In the genomic region with DNA sequence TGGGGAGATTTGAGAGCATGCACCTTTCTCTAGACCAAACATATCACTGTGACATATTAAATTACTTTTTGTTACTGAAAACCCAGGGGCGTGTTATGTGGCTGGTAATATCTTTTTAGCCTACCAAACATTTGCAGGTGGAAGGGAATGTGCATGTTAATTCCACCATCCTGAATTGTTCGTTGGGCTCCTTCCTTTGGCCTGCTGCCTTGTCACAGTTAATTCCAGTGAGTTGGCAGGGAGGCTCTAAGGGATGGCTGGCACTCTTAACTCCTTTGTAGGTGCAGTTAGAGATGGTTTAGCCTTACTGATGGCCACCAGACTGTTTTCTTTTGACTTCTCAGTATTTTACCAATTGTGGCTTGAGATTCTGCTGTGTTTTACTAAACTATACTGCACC, we compare ENCODE assay signal across 13 cellular contexts.
A peak's percentile ranks its signal among the peaks of the same experiment; 100 is the strongest.
DNase-seq lines count a peak whose midpoint lies in the region; ATAC-seq, FAIRE-seq and TF ChIP-seq lines count a peak whose summit lies in the region.
"Had no signal": no experiment of that assay in that cellular context is flagged by ENCODE, and none has a peak within 500 bp of the region (broad histone marks: within the 10 kb centered on the region; RNA-seq: fewer than 3 reads in every experiment).

No MANE protein-coding gene starts in this region.

- no peak overlapping the region for H3K9ac ChIP-seq in fibroblast of lung (ENCODE audit: insufficient read depth, low read length)
- H3K9ac ChIP-seq: KMS-11 had no signal

- H3K27me3 ChIP-seq in fibroblast of lung (ENCODE audit: control insufficient read depth, insufficient read depth, low read length) (no peaks in the 10 kb centered on the region), H7 (ENCODE audit: control insufficient read depth, insufficient read depth, low read length) (no peaks in the 10 kb centered on the region)

- no peak for FAIRE-seq in A549 (lab: Jason Lieb, UNC)
- FAIRE-seq: TTC549 had no signal

- H3K36me3 ChIP-seq in fibroblast of lung (ENCODE audit: control insufficient read depth, insufficient read depth, low read length) = no peaks in the 10 kb centered on the region
- no peaks in the 10 kb centered on the region for H3K36me3 ChIP-seq in H7 (replicated peaks; ENCODE audit: control insufficient read depth, insufficient read depth, low read length)

- no peak for DNase-seq in A549 (ENCODE audit: low read depth in 1 of 2, low spot score in 1 of 2)
- DNase-seq in NCI-H69 (lab: John Stamatoyannopoulos, UW) = peak; percentile 21
- peak in 1 of 2 donors; percentile 23 for DNase-seq in fibroblast of lung (ENCODE audit: low read depth in 2 of 2)
- DNase-seq in naive thymus-derived CD8-positive, alpha-beta T cell = no peak
- DNase-seq in DMS79 (lab: John Stamatoyannopoulos, UW) = no peak
- DNase-seq in activated CD4-positive, alpha-beta T cell treated with anti-CD3 and anti-CD28 coated beads, Interleukin-2, amount 10 ng/mL, durations not matched to agents 7 days and 5 days = no peak
- no peak for DNase-seq in H7
- DNase-seq: AML-193, NCI-H2227 treated with DMSO at 0.1 percent for 48 hours, RPMI8226 had no signal

- H3K9me3 Mint-ChIP-seq in naive thymus-derived CD8-positive, alpha-beta T cell = no peaks in the 10 kb centered on the region
- H3K9me3 Mint-ChIP-seq in activated CD4-positive, alpha-beta T cell treated with anti-CD3 and anti-CD28 coated beads, Interleukin-2, amount 10 ng/mL, durations not matched to agents 7 days and 5 days = no peaks in the 10 kb centered on the region

- 33% methylated on average over 2 of the region's 2 CpGs for WGBS in A549 (ENCODE audit: missing lambda C conversion rate)

- H3K4me3 ChIP-seq in A549 = no peak overlapping the region
- no peak overlapping the region for H3K4me3 ChIP-seq in fibroblast of lung (replicated peaks in 1 of 4; ENCODE audit: control extremely low read depth in 1 of 4, insufficient read depth in 1 of 4, low read depth in 3 of 4, low read length in 4 of 4)
- H3K4me3 ChIP-seq in H7 (ENCODE audit: insufficient read depth, low read depth, low read length) = no peak overlapping the region

- no peak for TF ChIP-seq POLR2A in A549 (IDR thresholded peaks at IDR 0.05; ENCODE audit: low read length)

- TF ChIP-seq EP300 in A549 (IDR thresholded peaks at IDR 0.05) = no peak

- H4K20me1 ChIP-seq in fibroblast of lung (ENCODE audit: control insufficient read depth, extremely low read depth, insufficient read depth, low read length) = no peaks in the 10 kb centered on the region

- no peak for TF ChIP-seq RAD21 in A549 (conservative IDR thresholded peaks at IDR 0.05 in 1 of 2, IDR thresholded peaks at IDR 0.05 in 1 of 2)

- H3K27ac ChIP-seq in A549 (peak overlapping the region; percentile 85 to 91), fibroblast of lung (ENCODE audit: insufficient read depth, low read length) (no peak overlapping the region)
- H3K27ac ChIP-seq: KMS-11 had no signal

- TF ChIP-seq CTCF in A549 (IDR thresholded peaks at IDR 0.05) (no peak), fibroblast of lung (conservative IDR thresholded peaks at IDR 0.05 in 1 of 2, IDR thresholded peaks at IDR 0.05 in 1 of 2; ENCODE audit: low read depth in 1 of 2, low read length in 2 of 2) (no peak)

- H3K4me2 ChIP-seq in A549 (peak overlapping the region; percentile 66), fibroblast of lung (ENCODE audit: extremely low read depth, insufficient read depth, low read length) (peak overlapping the region; percentile 19)
- H3K4me2 ChIP-seq: KMS-11 had no signal

- peaks cover 10% of the 10 kb centered on the region for H3K79me2 ChIP-seq in fibroblast of lung (ENCODE audit: control insufficient read depth, insufficient read depth, low read length)

- peak in 1 of 2 experiments; percentile 51; a peak in 3 of 6 replicates for ATAC-seq in A549
- no peak for ATAC-seq in naive thymus-derived CD8-positive, alpha-beta T cell
- ATAC-seq in GM18868 (IDR thresholded peaks at IDR 0.05; ENCODE audit: unreplicated experiment) = no peak

- POLR2A ChIA-PET in A549 (lab: Yijun Ruan, JAX) = no interaction called here
- POLR2A ChIA-PET in naive thymus-derived CD8-positive, alpha-beta T cell (lab: Charles Lee) = interaction anchor here (0.8 kb wide), 1 partner anchor 72 kb away, joined by 4 read pairs; no protein-coding TSS in a partner anchor
- POLR2A ChIA-PET in activated CD4-positive, alpha-beta T cell treated with anti-CD3 and anti-CD28 coated beads, Interleukin-2, amount 10 ng/mL, durations not matched to agents 7 days and 5 days (lab: Charles Lee) = no interaction called here

- H3K27ac Mint-ChIP-seq in naive thymus-derived CD8-positive, alpha-beta T cell = peak overlapping the region in 6 of 10 donors; percentile 8 to 71 (median 30)
- no peak overlapping the region for H3K27ac Mint-ChIP-seq in activated CD4-positive, alpha-beta T cell treated with anti-CD3 and anti-CD28 coated beads, Interleukin-2, amount 10 ng/mL, durations not matched to agents 7 days and 5 days

- peaks cover 0 to 4% (median 0%) of the 10 kb centered on the region in 3 donors for H3K36me3 Mint-ChIP-seq in naive thymus-derived CD8-positive, alpha-beta T cell
- peaks cover 11% of the 10 kb centered on the region for H3K36me3 Mint-ChIP-seq in activated CD4-positive, alpha-beta T cell treated with anti-CD3 and anti-CD28 coated beads, Interleukin-2, amount 10 ng/mL, durations not matched to agents 7 days and 5 days (ENCODE audit: low read depth)

- CTCF ChIA-PET in A549 (lab: Yijun Ruan, JAX) = interaction anchor here (1.4 kb wide), 1 partner anchor 33 kb away, joined by 5 read pairs; no protein-coding TSS in a partner anchor
- CTCF ChIA-PET in activated CD4-positive, alpha-beta T cell treated with anti-CD3 and anti-CD28 coated beads, Interleukin-2, amount 10 ng/mL, durations not matched to agents 7 days and 5 days (lab: Charles Lee) = interaction anchor here (0.6 kb wide), 1 partner anchor 50 kb away, joined by 6 read pairs; no protein-coding TSS in a partner anchor

- H3K9me3 ChIP-seq in A549 (no peaks in the 10 kb centered on the region), fibroblast of lung (ENCODE audit: control insufficient read depth, insufficient read depth, low read depth, low read length) (no peaks in the 10 kb centered on the region)

- H3K4me1 ChIP-seq in A549 (peaks cover 83% of the 10 kb centered on the region), fibroblast of lung (ENCODE audit: control insufficient read depth, extremely low read depth, insufficient read depth, low read length) (peaks cover 27% of the 10 kb centered on the region)

- peak overlapping the region in 1 of 10 donors; percentile 7 for H3K4me3 Mint-ChIP-seq in naive thymus-derived CD8-positive, alpha-beta T cell
- no peak overlapping the region for H3K4me3 Mint-ChIP-seq in activated CD4-positive, alpha-beta T cell treated with anti-CD3 and anti-CD28 coated beads, Interleukin-2, amount 10 ng/mL, durations not matched to agents 7 days and 5 days

- H3K4me1 Mint-ChIP-seq in naive thymus-derived CD8-positive, alpha-beta T cell = peaks cover 24 to 70% (median 63%) of the 10 kb centered on the region in 4 donors
- H3K4me1 Mint-ChIP-seq in activated CD4-positive, alpha-beta T cell treated with anti-CD3 and anti-CD28 coated beads, Interleukin-2, amount 10 ng/mL, durations not matched to agents 7 days and 5 days = peaks cover 35% of the 10 kb centered on the region

- no peaks in the 10 kb centered on the region for H3K27me3 Mint-ChIP-seq in naive thymus-derived CD8-positive, alpha-beta T cell
- no peaks in the 10 kb centered on the region for H3K27me3 Mint-ChIP-seq in activated CD4-positive, alpha-beta T cell treated with anti-CD3 and anti-CD28 coated beads, Interleukin-2, amount 10 ng/mL, durations not matched to agents 7 days and 5 days

- H2AFZ ChIP-seq in fibroblast of lung (ENCODE audit: low read length) = no peak overlapping the region

TF ChIP-seq in A549, 52 proteins besides CTCF, POLR2A, EP300 and RAD21 (continues in another document):
- TF ChIP-seq ZC3H11A (IDR thresholded peaks at IDR 0.05) (no peak), CBX8 (IDR thresholded peaks at IDR 0.05) (no peak), FOSL2 (IDR thresholded peaks at IDR 0.05) (no peak), FOSL2 (CRISPR knock-in tag; IDR thresholded peaks at IDR 0.05) (no peak), ESRRA (IDR thresholded peaks at IDR 0.05; ENCODE audit: borderline replicate concordance, low read length) (no peak), HOXB13 (CRISPR knock-in tag; IDR thresholded peaks at IDR 0.05; ENCODE audit: low read depth) (no peak), MYC (IDR thresholded peaks at IDR 0.05; ENCODE audit: borderline replicate concordance, low read length) (no peak), BHLHE40 (IDR thresholded peaks at IDR 0.05; ENCODE audit: low read depth, low read length) (no peak), RARB (CRISPR knock-in tag; IDR thresholded peaks at IDR 0.05) (no peak), ZSCAN20 (CRISPR knock-in tag; IDR thresholded peaks at IDR 0.05) (no peak), FOXS1 (CRISPR knock-in tag; IDR thresholded peaks at IDR 0.05) (no peak), NFE2L2 (conservative IDR thresholded peaks at IDR 0.05; ENCODE audit: low read length) (no peak), TP53 (CRISPR knock-in tag; IDR thresholded peaks at IDR 0.05) (no peak)
- TF ChIP-seq, protein P1, sequence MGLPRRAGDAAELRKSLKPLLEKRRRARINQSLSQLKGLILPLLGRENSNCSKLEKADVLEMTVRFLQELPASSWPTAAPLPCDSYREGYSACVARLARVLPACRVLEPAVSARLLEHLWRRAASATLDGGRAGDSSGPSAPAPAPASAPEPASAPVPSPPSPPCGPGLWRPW (IDR thresholded peaks at IDR 0.05) = no peak
- TF ChIP-seq, protein P2, sequence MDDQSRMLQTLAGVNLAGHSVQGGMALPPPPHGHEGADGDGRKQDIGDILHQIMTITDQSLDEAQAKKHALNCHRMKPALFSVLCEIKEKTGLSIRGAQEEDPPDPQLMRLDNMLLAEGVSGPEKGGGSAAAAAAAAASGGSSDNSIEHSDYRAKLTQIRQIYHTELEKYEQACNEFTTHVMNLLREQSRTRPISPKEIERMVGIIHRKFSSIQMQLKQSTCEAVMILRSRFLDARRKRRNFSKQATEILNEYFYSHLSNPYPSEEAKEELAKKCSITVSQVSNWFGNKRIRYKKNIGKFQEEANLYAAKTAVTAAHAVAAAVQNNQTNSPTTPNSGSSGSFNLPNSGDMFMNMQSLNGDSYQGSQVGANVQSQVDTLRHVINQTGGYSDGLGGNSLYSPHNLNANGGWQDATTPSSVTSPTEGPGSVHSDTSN (IDR thresholded peaks at IDR 0.05) = no peak
- TF ChIP-seq, protein P3, sequence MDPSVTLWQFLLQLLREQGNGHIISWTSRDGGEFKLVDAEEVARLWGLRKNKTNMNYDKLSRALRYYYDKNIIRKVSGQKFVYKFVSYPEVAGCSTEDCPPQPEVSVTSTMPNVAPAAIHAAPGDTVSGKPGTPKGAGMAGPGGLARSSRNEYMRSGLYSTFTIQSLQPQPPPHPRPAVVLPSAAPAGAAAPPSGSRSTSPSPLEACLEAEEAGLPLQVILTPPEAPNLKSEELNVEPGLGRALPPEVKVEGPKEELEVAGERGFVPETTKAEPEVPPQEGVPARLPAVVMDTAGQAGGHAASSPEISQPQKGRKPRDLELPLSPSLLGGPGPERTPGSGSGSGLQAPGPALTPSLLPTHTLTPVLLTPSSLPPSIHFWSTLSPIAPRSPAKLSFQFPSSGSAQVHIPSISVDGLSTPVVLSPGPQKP (IDR thresholded peaks at IDR 0.05; ENCODE audit: low read depth, low read length) = no peak
